ENCODE assay signal across 21 cellular contexts in the genomic region with DNA sequence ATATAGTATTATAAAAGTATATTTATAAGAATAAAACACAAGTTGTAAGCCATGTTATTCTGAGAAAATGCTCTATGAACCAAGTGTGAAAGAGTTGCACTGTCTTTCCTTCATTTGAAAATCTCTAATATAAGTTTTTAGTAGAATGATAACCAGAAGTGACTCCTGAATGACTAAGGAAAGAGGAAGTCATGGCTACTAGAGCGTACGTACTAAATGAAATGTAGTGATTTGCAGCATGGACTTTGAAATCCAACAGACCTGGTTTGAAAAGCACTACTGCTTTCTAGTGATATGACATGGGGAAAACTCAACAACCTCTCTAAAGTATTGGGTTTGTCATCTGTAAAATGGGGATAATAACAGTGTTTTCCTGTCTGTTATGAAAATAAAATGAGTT. TPM values are rescaled to one million over a fixed set of nuclear protein-coding genes. Genes with fewer than 3 reads are reported as not detected.
DNase-seq lines count a peak whose midpoint lies in the region; ATAC-seq and TF ChIP-seq lines count a peak whose summit lies in the region.
"Had no signal": no experiment of that assay in that cellular context is flagged by ENCODE, and none has a peak within 500 bp of the region (broad histone marks: within the 10 kb centered on the region; RNA-seq: fewer than 3 reads in every experiment).

No MANE protein-coding gene starts in this region.

- no peak overlapping the region for H3K27ac ChIP-seq in body of pancreas
- H3K27ac ChIP-seq in PC-9 = no peak overlapping the region

- no peak for TF ChIP-seq POLR2A in body of pancreas (IDR thresholded peaks at IDR 0.05)

- ATAC-seq in body of pancreas = no peak
- no peak for ATAC-seq in activated naive CD4-positive, alpha-beta T cell treated with anti-CD3 and anti-CD28 coated beads, Interleukin-2, amount 50 U/mL, for 72 hours
- ATAC-seq: HCT116, SK-N-SH treated with all-trans-retinoic acid at 6 μM for 48 hours had no signal

- H3K27me3 ChIP-seq in body of pancreas (no peaks in the 10 kb centered on the region), PC-9 (ENCODE audit: insufficient read depth, low read depth) (no peaks in the 10 kb centered on the region)
- H3K27me3 ChIP-seq: BE2C had no signal

- POLR2A ChIA-PET in PC-9 (lab: Charles Lee; ENCODE audit: unreplicated experiment) = no interaction called here

- no peaks in the 10 kb centered on the region for H3K9me2 ChIP-seq in PC-9 (ENCODE audit: insufficient read depth)

- BruUV-seq in PC-9 (replicated peaks; lab: Mats Ljungman, UMichigan) = no TSS peak

- no peak overlapping the region for H2AFZ ChIP-seq in PC-9

- H3K9me3 Mint-ChIP-seq in activated naive CD4-positive, alpha-beta T cell treated with anti-CD3 and anti-CD28 coated beads, Interleukin-2, amount 50 U/mL, for 72 hours = no peaks in the 10 kb centered on the region
- no peaks in the 10 kb centered on the region for H3K9me3 Mint-ChIP-seq in activated T-helper 2 cell treated with anti-CD3 and anti-CD28 coated beads, Interferon-gamma antibody, Interleukin-2, Interleukin-4, amounts not matched to agents 10 μg/mL and 5 μg/mL and 100 μg/mL, durations not matched to agents 14 hours and 24 hours and 36 hours
- H3K9me3 Mint-ChIP-seq: CD4-positive, alpha-beta T cell had no signal

- no peaks in the 10 kb centered on the region for H3K79me2 ChIP-seq in PC-9 (ENCODE audit: low read depth)

- H3K4me2 ChIP-seq in PC-9 = no peak overlapping the region

- H3K4me3 ChIP-seq in body of pancreas (no peak overlapping the region), PC-9 (no peak overlapping the region)

- intact Hi-C loops in body of pancreas (cut with DNase I) = loop anchor here (10.0 kb wide), 1 partner anchor 52 kb away; no protein-coding TSS in a partner anchor
- intact Hi-C loops in PC-9 (cut with micrococcal nuclease; ENCODE audit: unreplicated experiment) = loop anchor here (10.0 kb wide), 1 partner anchor 1372 kb away; no protein-coding TSS in a partner anchor
- intact Hi-C loops in activated T-helper 2 cell treated with anti-CD3 and anti-CD28 coated beads, Interferon-gamma antibody, Interleukin-2, Interleukin-4, amounts not matched to agents 10 μg/mL and 5 μg/mL and 100 μg/mL, durations not matched to agents 14 hours and 24 hours and 36 hours (cut with micrococcal nuclease) = no loop called here

- H3K27me3 Mint-ChIP-seq in activated T-helper 2 cell treated with anti-CD3 and anti-CD28 coated beads, Interferon-gamma antibody, Interleukin-2, Interleukin-4, amounts not matched to agents 10 μg/mL and 5 μg/mL and 100 μg/mL, durations not matched to agents 14 hours and 24 hours and 36 hours (ENCODE audit: low read depth) = peaks cover 59% of the 10 kb centered on the region
- H3K27me3 Mint-ChIP-seq: CD4-positive, alpha-beta T cell had no signal

- H3K36me3 ChIP-seq in body of pancreas (replicated peaks in 1 of 2; ENCODE audit: insufficient read depth in 1 of 2, low read depth in 2 of 2) = no peaks in the 10 kb centered on the region
- no peaks in the 10 kb centered on the region for H3K36me3 ChIP-seq in PC-9 (ENCODE audit: low read depth)
- H3K36me3 ChIP-seq: BE2C had no signal

- H3K4me1 Mint-ChIP-seq in activated T-helper 2 cell treated with anti-CD3 and anti-CD28 coated beads, Interferon-gamma antibody, Interleukin-2, Interleukin-4, amounts not matched to agents 10 μg/mL and 5 μg/mL and 100 μg/mL, durations not matched to agents 14 hours and 24 hours and 36 hours (ENCODE audit: low read depth) = no peaks in the 10 kb centered on the region

- WGBS in body of pancreas, 2 donors = 69 to 81% methylated on average over 2 of the region's 2 CpGs

- TF ChIP-seq CTCF in body of pancreas (IDR thresholded peaks at IDR 0.05) (no peak), PC-9 (conservative IDR thresholded peaks at IDR 0.05) (no peak)

- H3K27ac Mint-ChIP-seq in activated naive CD4-positive, alpha-beta T cell treated with anti-CD3 and anti-CD28 coated beads, Interleukin-2, amount 50 U/mL, for 72 hours = no peak overlapping the region
- H3K27ac Mint-ChIP-seq in activated T-helper 2 cell treated with anti-CD3 and anti-CD28 coated beads, Interferon-gamma antibody, Interleukin-2, Interleukin-4, amounts not matched to agents 10 μg/mL and 5 μg/mL and 100 μg/mL, durations not matched to agents 14 hours and 24 hours and 36 hours = no peak overlapping the region
- H3K27ac Mint-ChIP-seq: CD4-positive, alpha-beta T cell had no signal

- no peaks in the 10 kb centered on the region for H3K9me3 ChIP-seq in body of pancreas
- no peaks in the 10 kb centered on the region for H3K9me3 ChIP-seq in PC-9 (ENCODE audit: insufficient read depth, low read depth)
- H3K9me3 ChIP-seq: BE2C had no signal

- DNase-seq in CD1c-positive myeloid dendritic cell (ENCODE audit: extremely low spot score) (peak; percentile 55), MV-4-11 (lab: John Stamatoyannopoulos, UW) (peak; percentile 22), OCI-M1 (lab: John Stamatoyannopoulos, UW) (peak; percentile 18), kidney tubule cell (ENCODE audit: low spot score) (peak; percentile 23), body of pancreas (no peak), PC-9 (no peak)
- DNase-seq in activated naive CD4-positive, alpha-beta T cell treated with anti-CD3 and anti-CD28 coated beads, Interleukin-2, amount 50 U/mL, for 72 hours (ENCODE audit: low spot score in 2 of 2) = no peak
- DNase-seq in activated T-helper 2 cell treated with anti-CD3 and anti-CD28 coated beads, Interferon-gamma antibody, Interleukin-2, Interleukin-4, amounts not matched to agents 10 μg/mL and 5 μg/mL and 100 μg/mL, durations not matched to agents 14 hours and 24 hours and 36 hours (ENCODE audit: low spot score) = no peak
- DNase-seq: BE2C; Calu3; CD4-positive, alpha-beta T cell; EL; GOT3; NCI-H1436; NCI-H1930; NCI-H345; NCI-H526; RPMI8226; SIG-M5 had no signal

- H3F3A ChIP-seq in PC-9 (ENCODE audit: insufficient read depth, low read depth) = no peaks in the 10 kb centered on the region

- H3K36me3 Mint-ChIP-seq in activated naive CD4-positive, alpha-beta T cell treated with anti-CD3 and anti-CD28 coated beads, Interleukin-2, amount 50 U/mL, for 72 hours = no peaks in the 10 kb centered on the region
- H3K36me3 Mint-ChIP-seq in activated T-helper 2 cell treated with anti-CD3 and anti-CD28 coated beads, Interferon-gamma antibody, Interleukin-2, Interleukin-4, amounts not matched to agents 10 μg/mL and 5 μg/mL and 100 μg/mL, durations not matched to agents 14 hours and 24 hours and 36 hours (ENCODE audit: low read depth) = no peaks in the 10 kb centered on the region

- no peak overlapping the region for H3K4me3 Mint-ChIP-seq in activated T-helper 2 cell treated with anti-CD3 and anti-CD28 coated beads, Interferon-gamma antibody, Interleukin-2, Interleukin-4, amounts not matched to agents 10 μg/mL and 5 μg/mL and 100 μg/mL, durations not matched to agents 14 hours and 24 hours and 36 hours (ENCODE audit: low read depth)
- H3K4me3 Mint-ChIP-seq: CD4-positive, alpha-beta T cell had no signal

- CTCF ChIA-PET in PC-9 (lab: Charles Lee) = no interaction called here

- H3K4me1 ChIP-seq in body of pancreas (peaks cover 9% of the 10 kb centered on the region), PC-9 (replicated peaks; ENCODE audit: insufficient read depth) (no peaks in the 10 kb centered on the region)

- no peaks in the 10 kb centered on the region for H4K20me1 ChIP-seq in PC-9 (ENCODE audit: insufficient read depth)

RNA-seq across cellular contexts. Expression of gene DNAJC13, which starts 10.3 kb away (rescaled TPM):
- total RNA-seq in body of pancreas (10 to 100 TPM; 21.5 to 36.9 TPM), PC-9 (2021) (44.6 and 56.6 TPM in 2 replicates)
- total RNA-seq in activated naive CD4-positive, alpha-beta T cell treated with anti-CD3 and anti-CD28 coated beads, Interleukin-2, amount 50 U/mL, for 72 hours = 10 to 100 TPM; 34.3 to 43.1 TPM
- total RNA-seq in activated T-helper 2 cell treated with anti-CD3 and anti-CD28 coated beads, Interferon-gamma antibody, Interleukin-2, Interleukin-4, amounts not matched to agents 10 μg/mL and 5 μg/mL and 100 μg/mL, durations not matched to agents 14 hours and 24 hours and 36 hours = 32.8 and 36.1 TPM in 2 replicates

Comparison
In these comparisons a context has a peak if more than half of its experiments do, and no peak if none do; other contexts are left out.
1. DNase-seq: peak in CD1c-positive myeloid dendritic cell (single experiment), MV-4-11 (single experiment), OCI-M1 (single experiment) and kidney tubule cell (single experiment); none in body of pancreas (0 of 4), PC-9 (0 of 2), activated naive CD4-positive, alpha-beta T cell treated with anti-CD3 and anti-CD28 coated beads, Interleukin-2, amount 50 U/mL, for 72 hours (0 of 2) and activated T-helper 2 cell treated with anti-CD3 and anti-CD28 coated beads, Interferon-gamma antibody, Interleukin-2, Interleukin-4, amounts not matched to agents 10 μg/mL and 5 μg/mL and 100 μg/mL, durations not matched to agents 14 hours and 24 hours and 36 hours (single experiment).